Comparison of ENCODE assay signal across 8 cellular contexts in genomic region chr16:20799599-20799998, GRCh38. TPM values are rescaled to one million over a fixed set of nuclear protein-coding genes. Genes with fewer than 3 reads are reported as not detected.
DNase-seq lines count a peak whose midpoint lies in the region; ATAC-seq and TF ChIP-seq lines count a peak whose summit lies in the region.

No MANE protein-coding gene starts in this region.

- H3K36me3 ChIP-seq in Panc1 (ENCODE audit: control insufficient read depth, insufficient read depth, low read length) (peaks cover 22% of the 10 kb centered on the region; the same call in 1 of the 2 replicates), tibial nerve (peaks cover 0 to 41% (median 0%) of the 10 kb centered on the region in 3 donors)

- H3K27ac ChIP-seq in Panc1 (ENCODE audit: low read length): no peak overlapping the region
- peak overlapping the region in 1 of 4 donors; percentile 16 for H3K27ac ChIP-seq in tibial nerve

- POLR2A ChIA-PET in Panc1 (lab: Charles Lee): no interaction called here

- H3K4me1 ChIP-seq in Panc1 (ENCODE audit: control insufficient read depth, insufficient read depth, low read length) (no peaks in the 10 kb centered on the region; the same call in 1 of the 2 replicates), tibial nerve (no peaks in the 10 kb centered on the region)

- intact Hi-C loops in Panc1 (cut with micrococcal nuclease; ENCODE audit: unreplicated experiment): no loop called here

- in situ Hi-C loops in Panc1 (cut with HindIII; ENCODE audit: low pct_unique_long_range_greater_than_20kb, low sequenced_read_pairs): no loop called here

- TF ChIP-seq CTCF in Panc1 (IDR thresholded peaks at IDR 0.05) (peak; percentile 45; the same call in 1 of the 2 replicates), tibial nerve (IDR thresholded peaks at IDR 0.05) (peak; percentile 47 to 60 (median 56))

- 55 to 57% methylated on average over 2 of the region's 2 CpGs for WGBS in tibial nerve, 2 donors

- no peak for TF ChIP-seq POLR2A in tibial nerve (IDR thresholded peaks at IDR 0.05)

- H3K4me3 ChIP-seq in Panc1 (ENCODE audit: low read depth in 2 of 2, low read length in 2 of 2): no peak overlapping the region
- H3K4me3 ChIP-seq in tibial nerve: no peak overlapping the region

- peak; percentile 38 for DNase-seq in NOMO-1 treated with DMSO at 0.1 percent for 48 hours (lab: John Stamatoyannopoulos, UW; ENCODE audit: unreplicated experiment)
- DNase-seq in NOMO-1 treated with dmso at 0.1 percent for 144 hours (lab: John Stamatoyannopoulos, UW; ENCODE audit: unreplicated experiment): no peak
- no peak for DNase-seq in Panc1 (ENCODE audit: low read depth, low spot score)
- DNase-seq in fibroblast of peridontal ligament (ENCODE audit: extremely low read depth): peak; percentile 49
- DNase-seq in tibial nerve (ENCODE audit: low spot score in 2 of 2): no peak
- no peak for DNase-seq in activated T-cell treated with anti-CD3 and anti-CD28 coated beads for 4 hours
- DNase-seq in activated CD4-positive, CD25-positive, alpha-beta regulatory T cell treated with anti-CD3 and anti-CD28 coated beads, Interleukin-2, amount 50 U/mL, for 72 hours: no peak

- ATAC-seq in Panc1 (no peak), esophagus mucosa (no peak)

- H3K27me3 ChIP-seq in Panc1 (ENCODE audit: control insufficient read depth, insufficient read depth, low read length): no peaks in the 10 kb centered on the region
- H3K27me3 ChIP-seq in tibial nerve: no peaks in the 10 kb centered on the region

- TF ChIP-seq EP300 in tibial nerve (IDR thresholded peaks at IDR 0.05): no peak

- CTCF ChIA-PET in Panc1 (lab: Charles Lee): no interaction called here

- no TSS peak for BruUV-seq in Panc1 (replicated peaks; lab: Mats Ljungman, UMichigan)

- no peaks in the 10 kb centered on the region for H3K9me3 ChIP-seq in Panc1 (ENCODE audit: control insufficient read depth, insufficient read depth, low read depth, low read length)
- H3K9me3 ChIP-seq in tibial nerve: no peaks in the 10 kb centered on the region

RNA-seq across cellular contexts. Expression of gene ERI2, which starts 6.7 kb away (rescaled TPM):
- 20.4 TPM for total RNA-seq in Panc1 (2021; ENCODE audit: unreplicated experiment)
- polyA plus RNA-seq in Panc1 (2012; ENCODE audit: insufficient read length): 8.7 TPM
- 10 to 100 TPM in 3 of 4 donors, 1 to 10 TPM in 1; 7.8 to 29.7 (median 19.0) TPM for total RNA-seq in tibial nerve
- 15.4 TPM for total RNA-seq in esophagus mucosa

RNA-seq across cellular contexts. Expression of gene REXO5, which starts 6.7 kb away (rescaled TPM):
- 13.6 TPM for total RNA-seq in Panc1 (2021; ENCODE audit: unreplicated experiment)
- 3.6 TPM for polyA plus RNA-seq in Panc1 (2012; ENCODE audit: insufficient read length)
- 1 to 10 TPM; 1.5 to 5.9 (median 4.1) TPM for total RNA-seq in tibial nerve
- total RNA-seq in esophagus mucosa: 2.5 TPM

RNA-seq across cellular contexts. Expression of gene ACSM3, which starts 35.8 kb away (rescaled TPM):
- total RNA-seq in Panc1 (2021; ENCODE audit: unreplicated experiment) (0.44 TPM), tibial nerve (1 to 10 TPM; 1.2 to 2.5 (median 1.6) TPM), esophagus mucosa (1.5 TPM)
- not detected for polyA plus RNA-seq in Panc1 (2012; ENCODE audit: insufficient read length)

RNA-seq across cellular contexts. Expression of gene THUMPD1, which starts 58.0 kb away (rescaled TPM):
- 36.2 TPM for total RNA-seq in Panc1 (2021; ENCODE audit: unreplicated experiment)
- polyA plus RNA-seq in Panc1 (2012; ENCODE audit: insufficient read length): 24.1 TPM
- total RNA-seq in tibial nerve: 10 to 100 TPM; 33.6 to 58.4 (median 49.8) TPM
- total RNA-seq in esophagus mucosa: 15.1 TPM

Comparison
In these comparisons a context has a peak if more than half of its experiments do, and no peak if none do; other contexts are left out.
1. DNase-seq: peak in NOMO-1 treated with DMSO at 0.1 percent for 48 hours (single experiment) and fibroblast of peridontal ligament (single experiment); none in NOMO-1 treated with dmso at 0.1 percent for 144 hours (single experiment), Panc1 (single experiment), tibial nerve (0 of 2), activated T-cell treated with anti-CD3 and anti-CD28 coated beads for 4 hours (single experiment) and activated CD4-positive, CD25-positive, alpha-beta regulatory T cell treated with anti-CD3 and anti-CD28 coated beads, Interleukin-2, amount 50 U/mL, for 72 hours (single experiment).